9 cellular contexts compared by ENCODE assay signal in the genomic region with DNA sequence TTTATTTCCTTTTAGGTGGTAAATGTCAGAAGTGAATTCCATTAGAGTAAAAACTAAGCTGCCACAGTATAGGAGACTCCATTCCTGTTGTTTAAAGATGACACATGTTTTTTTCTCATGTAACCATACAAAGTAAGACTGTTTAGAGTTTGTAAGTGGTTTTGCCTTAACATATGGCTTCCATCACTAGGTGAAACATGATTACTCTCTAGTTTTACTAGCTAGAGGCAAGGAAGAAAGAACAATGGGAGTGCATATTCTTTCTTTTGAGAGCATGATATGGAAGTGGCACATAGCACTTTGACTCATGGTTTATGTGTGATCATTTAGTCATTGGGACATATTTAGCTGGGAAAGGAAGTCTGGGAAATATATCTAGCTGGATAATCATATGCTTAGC. TPM values are rescaled to one million over a fixed set of nuclear protein-coding genes. Genes with fewer than 3 reads are reported as not detected.
DNase-seq lines count a peak whose midpoint lies in the region; ATAC-seq, FAIRE-seq and TF ChIP-seq lines count a peak whose summit lies in the region.
"Had no signal": no experiment of that assay in that cellular context is flagged by ENCODE, and none has a peak within 500 bp of the region (broad histone marks: within the 10 kb centered on the region; RNA-seq: fewer than 3 reads in every experiment).

No MANE protein-coding gene starts in this region.

- TF ChIP-seq CTCF in keratinocyte (optimal IDR thresholded peaks at IDR 0.05 in 1 of 3, IDR thresholded peaks at IDR 0.05 in 1 of 3, conservative IDR thresholded peaks at IDR 0.05 in 1 of 3; ENCODE audit: extremely low read depth in 1 of 3, insufficient read depth in 2 of 3, low read length in 3 of 3) = no peak

- intact Hi-C loops in activated naive CD4-positive, alpha-beta T cell treated with anti-CD3 and anti-CD28 coated beads for 36 hours (cut with micrococcal nuclease) = no loop called here

- peak overlapping the region; percentile 5 for H3K9ac ChIP-seq in keratinocyte (ENCODE audit: control insufficient read depth, extremely low read depth, insufficient read depth, low read length)

- FAIRE-seq in keratinocyte (lab: Jason Lieb, UNC) = peak; percentile 93

- no peak overlapping the region for H2AFZ ChIP-seq in keratinocyte (ENCODE audit: control insufficient read depth, low read length)

- peaks cover 35% of the 10 kb centered on the region for H3K36me3 Mint-ChIP-seq in activated naive CD4-positive, alpha-beta T cell treated with anti-CD3 and anti-CD28 coated beads for 36 hours (ENCODE audit: low read depth)
- peaks cover 13% of the 10 kb centered on the region for H3K36me3 Mint-ChIP-seq in activated naive CD8-positive, alpha-beta T cell

- H3K9me3 Mint-ChIP-seq in activated naive CD4-positive, alpha-beta T cell treated with anti-CD3 and anti-CD28 coated beads for 36 hours = peaks cover 2% of the 10 kb centered on the region
- H3K9me3 Mint-ChIP-seq in activated naive CD8-positive, alpha-beta T cell (ENCODE audit: low read depth) = no peaks in the 10 kb centered on the region

- ATAC-seq in HG02885 (IDR thresholded peaks at IDR 0.05; ENCODE audit: poor library complexity, unreplicated experiment) = no peak
- no peak for ATAC-seq in HG03378 (IDR thresholded peaks at IDR 0.05; ENCODE audit: unreplicated experiment)

- peaks cover 88% of the 10 kb centered on the region for H3K79me2 ChIP-seq in keratinocyte (ENCODE audit: control insufficient read depth, insufficient read depth, low read length)

- DNase-seq in activated naive CD4-positive, alpha-beta T cell treated with anti-CD3 and anti-CD28 coated beads for 36 hours = no peak
- DNase-seq in activated naive CD4-positive, alpha-beta T cell treated with anti-CD3 and anti-CD28 coated beads, Interleukin-2, amount 50 U/mL, for 16 hours = no peak
- DNase-seq in keratinocyte (ENCODE audit: low read depth, low spot score) (peak; percentile 41), stromal cell of bone marrow (ENCODE audit: low read depth) (peak; percentile 29), HUDEP-2 (lab: John Stamatoyannopoulos, UW; ENCODE audit: unreplicated experiment in 76 of 76) (no peak)

- peak overlapping the region; percentile 89 for H3K27ac Mint-ChIP-seq in activated naive CD4-positive, alpha-beta T cell treated with anti-CD3 and anti-CD28 coated beads for 36 hours
- H3K27ac Mint-ChIP-seq in activated naive CD8-positive, alpha-beta T cell = peak overlapping the region; percentile 89

- peak overlapping the region in 1 of 3 experiments; percentile 18 for H3K4me3 ChIP-seq in keratinocyte (ENCODE audit: control insufficient read depth in 2 of 3, extremely low read depth in 1 of 3, insufficient read depth in 2 of 3, low read depth in 1 of 3, low read length in 3 of 3)

- no peaks in the 10 kb centered on the region for H3K36me3 ChIP-seq in keratinocyte (ENCODE audit: control insufficient read depth in 2 of 2, extremely low read depth in 1 of 2, insufficient read depth in 2 of 2, low read length in 2 of 2)

- H3K4me1 Mint-ChIP-seq in activated naive CD4-positive, alpha-beta T cell treated with anti-CD3 and anti-CD28 coated beads for 36 hours (ENCODE audit: low read depth) = peaks cover 59% of the 10 kb centered on the region
- H3K4me1 Mint-ChIP-seq in activated naive CD8-positive, alpha-beta T cell (ENCODE audit: low read depth) = peaks cover 62% of the 10 kb centered on the region

- peaks cover 23% of the 10 kb centered on the region for H3K4me1 ChIP-seq in keratinocyte (ENCODE audit: control insufficient read depth, extremely low read depth, insufficient read depth, low read length)

- H3K4me3 Mint-ChIP-seq in activated naive CD4-positive, alpha-beta T cell treated with anti-CD3 and anti-CD28 coated beads for 36 hours = peak overlapping the region; percentile 41
- H3K4me3 Mint-ChIP-seq in activated naive CD8-positive, alpha-beta T cell = peak overlapping the region; percentile 11

- dilution Hi-C loops in keratinocyte (cut with MboI; ENCODE audit: extremely low pct_ligation_motif_present, low sequenced_read_pairs) = no loop called here

- H3K9me3 ChIP-seq in keratinocyte (ENCODE audit: control insufficient read depth, low read depth, low read length) = no peaks in the 10 kb centered on the region

- CTCF ChIA-PET in activated naive CD4-positive, alpha-beta T cell treated with anti-CD3 and anti-CD28 coated beads for 36 hours (lab: Charles Lee) = interaction anchor here (0.6 to 3.7 kb wide), 7 partner anchors 11 to 256 kb away, joined by 3 to 24 read pairs (median 4); no protein-coding TSS in a partner anchor

- no peaks in the 10 kb centered on the region for H3K9me1 ChIP-seq in keratinocyte (ENCODE audit: control insufficient read depth, extremely low read depth, insufficient read depth, low read length)

- H3K27me3 ChIP-seq in keratinocyte (ENCODE audit: control insufficient read depth, extremely low read depth, insufficient read depth, low read length) = no peaks in the 10 kb centered on the region

- H3K27me3 Mint-ChIP-seq in activated naive CD4-positive, alpha-beta T cell treated with anti-CD3 and anti-CD28 coated beads for 36 hours (ENCODE audit: low read depth) = no peaks in the 10 kb centered on the region
- H3K27me3 Mint-ChIP-seq in activated naive CD8-positive, alpha-beta T cell = no peaks in the 10 kb centered on the region

- peak overlapping the region; percentile 46 for H3K4me2 ChIP-seq in keratinocyte (ENCODE audit: control insufficient read depth, extremely low read depth, insufficient read depth, low read depth, low read length)

- H4K20me1 ChIP-seq in keratinocyte (ENCODE audit: control insufficient read depth, extremely low read depth, insufficient read depth, low read length) = no peaks in the 10 kb centered on the region

- H3K27ac ChIP-seq in keratinocyte (ENCODE audit: control insufficient read depth, insufficient read depth, low read length) = peak overlapping the region; percentile 81
- H3K27ac ChIP-seq: C4-2B had no signal

RNA-seq across cellular contexts. Expression of gene ATF7IP, which starts 7.7 kb away (rescaled TPM):
- total RNA-seq in activated naive CD4-positive, alpha-beta T cell treated with anti-CD3 and anti-CD28 coated beads for 36 hours = 100 to 1,000 TPM; 131 to 141 TPM
- polyA plus RNA-seq in keratinocyte = 9.6 to 16.3 TPM (median 9.8 TPM) in 3 replicates
- 139 TPM for polyA plus RNA-seq in keratinocyte (2011; ENCODE audit: low read depth)
- polyA plus RNA-seq in keratinocyte (2011; cell fraction: cytosol; rRNA removed) = 7.3 and 12.5 TPM in 2 replicates
- polyA plus RNA-seq in keratinocyte (2011; cell fraction: nucleus; rRNA removed) = 27.7 and 35.2 TPM in 2 replicates
- 11.1 and 13.1 TPM in 2 replicates for polyA plus RNA-seq in keratinocyte (2012; ENCODE audit: low replicate concordance)
- 33.2 to 44.1 TPM (median 37.8 TPM) in 3 replicates for polyA minus RNA-seq in keratinocyte
- 24.2 TPM for polyA minus RNA-seq in keratinocyte (2011; cell fraction: cytosol; rRNA and poly(A)+ RNA removed)
- 29.8 and 68.6 TPM in 2 replicates for polyA minus RNA-seq in keratinocyte (2011; cell fraction: nucleus; rRNA and poly(A)+ RNA removed)

Comparison
In these comparisons a context has a peak if more than half of its experiments do, and no peak if none do; other contexts are left out.
1. DNase-seq: peak in keratinocyte (single experiment) and stromal cell of bone marrow (single experiment); none in activated naive CD4-positive, alpha-beta T cell treated with anti-CD3 and anti-CD28 coated beads for 36 hours (single experiment), activated naive CD4-positive, alpha-beta T cell treated with anti-CD3 and anti-CD28 coated beads, Interleukin-2, amount 50 U/mL, for 16 hours (single experiment) and HUDEP-2 (0 of 76).